Comparison of ENCODE assay signal across 1 cellular context in genomic region chr5:55176176-55176818, GRCh38.
TF ChIP-seq lines count a peak whose summit lies in the region.

No MANE protein-coding gene starts in this region.

TF ChIP-seq in HepG2, 621 proteins besides CTCF, POLR2A, EP300 and RAD21 (continued from another document and continues in another):
- TF ChIP-seq, protein P1, sequence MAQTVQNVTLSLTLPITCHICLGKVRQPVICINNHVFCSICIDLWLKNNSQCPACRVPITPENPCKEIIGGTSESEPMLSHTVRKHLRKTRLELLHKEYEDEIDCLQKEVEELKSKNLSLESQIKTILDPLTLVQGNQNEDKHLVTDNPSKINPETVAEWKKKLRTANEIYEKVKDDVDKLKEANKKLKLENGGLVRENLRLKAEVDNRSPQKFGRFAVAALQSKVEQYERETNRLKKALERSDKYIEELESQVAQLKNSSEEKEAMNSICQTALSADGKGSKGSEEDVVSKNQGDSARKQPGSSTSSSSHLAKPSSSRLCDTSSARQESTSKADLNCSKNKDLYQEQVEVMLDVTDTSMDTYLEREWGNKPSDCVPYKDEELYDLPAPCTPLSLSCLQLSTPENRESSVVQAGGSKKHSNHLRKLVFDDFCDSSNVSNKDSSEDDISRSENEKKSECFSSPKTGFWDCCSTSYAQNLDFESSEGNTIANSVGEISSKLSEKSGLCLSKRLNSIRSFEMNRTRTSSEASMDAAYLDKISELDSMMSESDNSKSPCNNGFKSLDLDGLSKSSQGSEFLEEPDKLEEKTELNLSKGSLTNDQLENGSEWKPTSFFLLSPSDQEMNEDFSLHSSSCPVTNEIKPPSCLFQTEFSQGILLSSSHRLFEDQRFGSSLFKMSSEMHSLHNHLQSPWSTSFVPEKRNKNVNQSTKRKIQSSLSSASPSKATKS (CRISPR knock-in tag; IDR thresholded peaks at IDR 0.05) = no peak
- TF ChIP-seq RARG (CRISPR knock-in tag; IDR thresholded peaks at IDR 0.05; ENCODE audit: low read depth) = no peak
- TF ChIP-seq ZNF557 (CRISPR knock-in tag; IDR thresholded peaks at IDR 0.05) = no peak
- TF ChIP-seq ZNF354B (CRISPR knock-in tag; IDR thresholded peaks at IDR 0.05) = no peak
- TF ChIP-seq ZNF747 (CRISPR knock-in tag; IDR thresholded peaks at IDR 0.05; ENCODE audit: borderline replicate concordance) = no peak
- TF ChIP-seq GATAD1 (CRISPR knock-in tag; IDR thresholded peaks at IDR 0.05) = no peak
- no peak for TF ChIP-seq REST (IDR thresholded peaks at IDR 0.05; ENCODE audit: borderline replicate concordance in 1 of 2, low read depth in 1 of 2, low read length in 2 of 2)
- TF ChIP-seq RFX1 (IDR thresholded peaks at IDR 0.05) = no peak
- no peak for TF ChIP-seq ZNF143 (CRISPR knock-in tag; IDR thresholded peaks at IDR 0.05)
- no peak for TF ChIP-seq ZBTB1 (CRISPR knock-in tag; IDR thresholded peaks at IDR 0.05; ENCODE audit: borderline replicate concordance)
- TF ChIP-seq, protein P2, sequence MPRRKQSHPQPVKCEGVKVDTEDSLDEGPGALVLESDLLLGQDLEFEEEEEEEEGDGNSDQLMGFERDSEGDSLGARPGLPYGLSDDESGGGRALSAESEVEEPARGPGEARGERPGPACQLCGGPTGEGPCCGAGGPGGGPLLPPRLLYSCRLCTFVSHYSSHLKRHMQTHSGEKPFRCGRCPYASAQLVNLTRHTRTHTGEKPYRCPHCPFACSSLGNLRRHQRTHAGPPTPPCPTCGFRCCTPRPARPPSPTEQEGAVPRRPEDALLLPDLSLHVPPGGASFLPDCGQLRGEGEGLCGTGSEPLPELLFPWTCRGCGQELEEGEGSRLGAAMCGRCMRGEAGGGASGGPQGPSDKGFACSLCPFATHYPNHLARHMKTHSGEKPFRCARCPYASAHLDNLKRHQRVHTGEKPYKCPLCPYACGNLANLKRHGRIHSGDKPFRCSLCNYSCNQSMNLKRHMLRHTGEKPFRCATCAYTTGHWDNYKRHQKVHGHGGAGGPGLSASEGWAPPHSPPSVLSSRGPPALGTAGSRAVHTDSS (CRISPR knock-in tag; conservative IDR thresholded peaks at IDR 0.05) = no peak
- no peak for TF ChIP-seq RXRA (CRISPR knock-in tag; IDR thresholded peaks at IDR 0.05)
- TF ChIP-seq, protein P3, sequence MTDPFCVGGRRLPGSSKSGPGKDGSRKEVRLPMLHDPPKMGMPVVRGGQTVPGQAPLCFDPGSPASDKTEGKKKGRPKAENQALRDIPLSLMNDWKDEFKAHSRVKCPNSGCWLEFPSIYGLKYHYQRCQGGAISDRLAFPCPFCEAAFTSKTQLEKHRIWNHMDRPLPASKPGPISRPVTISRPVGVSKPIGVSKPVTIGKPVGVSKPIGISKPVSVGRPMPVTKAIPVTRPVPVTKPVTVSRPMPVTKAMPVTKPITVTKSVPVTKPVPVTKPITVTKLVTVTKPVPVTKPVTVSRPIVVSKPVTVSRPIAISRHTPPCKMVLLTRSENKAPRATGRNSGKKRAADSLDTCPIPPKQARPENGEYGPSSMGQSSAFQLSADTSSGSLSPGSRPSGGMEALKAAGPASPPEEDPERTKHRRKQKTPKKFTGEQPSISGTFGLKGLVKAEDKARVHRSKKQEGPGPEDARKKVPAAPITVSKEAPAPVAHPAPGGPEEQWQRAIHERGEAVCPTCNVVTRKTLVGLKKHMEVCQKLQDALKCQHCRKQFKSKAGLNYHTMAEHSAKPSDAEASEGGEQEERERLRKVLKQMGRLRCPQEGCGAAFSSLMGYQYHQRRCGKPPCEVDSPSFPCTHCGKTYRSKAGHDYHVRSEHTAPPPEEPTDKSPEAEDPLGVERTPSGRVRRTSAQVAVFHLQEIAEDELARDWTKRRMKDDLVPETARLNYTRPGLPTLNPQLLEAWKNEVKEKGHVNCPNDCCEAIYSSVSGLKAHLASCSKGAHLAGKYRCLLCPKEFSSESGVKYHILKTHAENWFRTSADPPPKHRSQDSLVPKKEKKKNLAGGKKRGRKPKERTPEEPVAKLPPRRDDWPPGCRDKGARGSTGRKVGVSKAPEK (CRISPR knock-in tag; IDR thresholded peaks at IDR 0.05; ENCODE audit: borderline replicate concordance) = no peak
- no peak for TF ChIP-seq ZNF335 (CRISPR knock-in tag; IDR thresholded peaks at IDR 0.05)
- TF ChIP-seq, protein P4, sequence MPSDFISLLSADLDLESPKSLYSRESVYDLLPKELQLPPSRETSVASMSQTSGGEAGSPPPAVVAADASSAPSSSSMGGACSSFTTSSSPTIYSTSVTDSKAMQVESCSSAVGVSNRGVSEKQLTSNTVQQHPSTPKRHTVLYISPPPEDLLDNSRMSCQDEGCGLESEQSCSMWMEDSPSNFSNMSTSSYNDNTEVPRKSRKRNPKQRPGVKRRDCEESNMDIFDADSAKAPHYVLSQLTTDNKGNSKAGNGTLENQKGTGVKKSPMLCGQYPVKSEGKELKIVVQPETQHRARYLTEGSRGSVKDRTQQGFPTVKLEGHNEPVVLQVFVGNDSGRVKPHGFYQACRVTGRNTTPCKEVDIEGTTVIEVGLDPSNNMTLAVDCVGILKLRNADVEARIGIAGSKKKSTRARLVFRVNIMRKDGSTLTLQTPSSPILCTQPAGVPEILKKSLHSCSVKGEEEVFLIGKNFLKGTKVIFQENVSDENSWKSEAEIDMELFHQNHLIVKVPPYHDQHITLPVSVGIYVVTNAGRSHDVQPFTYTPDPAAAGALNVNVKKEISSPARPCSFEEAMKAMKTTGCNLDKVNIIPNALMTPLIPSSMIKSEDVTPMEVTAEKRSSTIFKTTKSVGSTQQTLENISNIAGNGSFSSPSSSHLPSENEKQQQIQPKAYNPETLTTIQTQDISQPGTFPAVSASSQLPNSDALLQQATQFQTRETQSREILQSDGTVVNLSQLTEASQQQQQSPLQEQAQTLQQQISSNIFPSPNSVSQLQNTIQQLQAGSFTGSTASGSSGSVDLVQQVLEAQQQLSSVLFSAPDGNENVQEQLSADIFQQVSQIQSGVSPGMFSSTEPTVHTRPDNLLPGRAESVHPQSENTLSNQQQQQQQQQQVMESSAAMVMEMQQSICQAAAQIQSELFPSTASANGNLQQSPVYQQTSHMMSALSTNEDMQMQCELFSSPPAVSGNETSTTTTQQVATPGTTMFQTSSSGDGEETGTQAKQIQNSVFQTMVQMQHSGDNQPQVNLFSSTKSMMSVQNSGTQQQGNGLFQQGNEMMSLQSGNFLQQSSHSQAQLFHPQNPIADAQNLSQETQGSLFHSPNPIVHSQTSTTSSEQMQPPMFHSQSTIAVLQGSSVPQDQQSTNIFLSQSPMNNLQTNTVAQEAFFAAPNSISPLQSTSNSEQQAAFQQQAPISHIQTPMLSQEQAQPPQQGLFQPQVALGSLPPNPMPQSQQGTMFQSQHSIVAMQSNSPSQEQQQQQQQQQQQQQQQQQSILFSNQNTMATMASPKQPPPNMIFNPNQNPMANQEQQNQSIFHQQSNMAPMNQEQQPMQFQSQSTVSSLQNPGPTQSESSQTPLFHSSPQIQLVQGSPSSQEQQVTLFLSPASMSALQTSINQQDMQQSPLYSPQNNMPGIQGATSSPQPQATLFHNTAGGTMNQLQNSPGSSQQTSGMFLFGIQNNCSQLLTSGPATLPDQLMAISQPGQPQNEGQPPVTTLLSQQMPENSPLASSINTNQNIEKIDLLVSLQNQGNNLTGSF (CRISPR knock-in tag; IDR thresholded peaks at IDR 0.05) = no peak
- TF ChIP-seq SRSF1 (optimal IDR thresholded peaks at IDR 0.05; ENCODE audit: low read depth, low read length) = no peak
- no peak for TF ChIP-seq DRAP1 (CRISPR knock-in tag; IDR thresholded peaks at IDR 0.05)
- no peak for TF ChIP-seq ZNF235 (CRISPR knock-in tag; IDR thresholded peaks at IDR 0.05; ENCODE audit: borderline replicate concordance)
- TF ChIP-seq TBX2 (CRISPR knock-in tag; IDR thresholded peaks at IDR 0.05; ENCODE audit: borderline replicate concordance) = peak; percentile 14; the same call in 1 of the 2 replicates
- TF ChIP-seq GRHL1 (CRISPR knock-in tag; conservative IDR thresholded peaks at IDR 0.05) = no peak
- TF ChIP-seq ATF5 (CRISPR knock-in tag; IDR thresholded peaks at IDR 0.05; ENCODE audit: low read depth) = no peak
- no peak for TF ChIP-seq MTF2 (CRISPR knock-in tag; IDR thresholded peaks at IDR 0.05; ENCODE audit: borderline replicate concordance)
- TF ChIP-seq, protein P5, sequence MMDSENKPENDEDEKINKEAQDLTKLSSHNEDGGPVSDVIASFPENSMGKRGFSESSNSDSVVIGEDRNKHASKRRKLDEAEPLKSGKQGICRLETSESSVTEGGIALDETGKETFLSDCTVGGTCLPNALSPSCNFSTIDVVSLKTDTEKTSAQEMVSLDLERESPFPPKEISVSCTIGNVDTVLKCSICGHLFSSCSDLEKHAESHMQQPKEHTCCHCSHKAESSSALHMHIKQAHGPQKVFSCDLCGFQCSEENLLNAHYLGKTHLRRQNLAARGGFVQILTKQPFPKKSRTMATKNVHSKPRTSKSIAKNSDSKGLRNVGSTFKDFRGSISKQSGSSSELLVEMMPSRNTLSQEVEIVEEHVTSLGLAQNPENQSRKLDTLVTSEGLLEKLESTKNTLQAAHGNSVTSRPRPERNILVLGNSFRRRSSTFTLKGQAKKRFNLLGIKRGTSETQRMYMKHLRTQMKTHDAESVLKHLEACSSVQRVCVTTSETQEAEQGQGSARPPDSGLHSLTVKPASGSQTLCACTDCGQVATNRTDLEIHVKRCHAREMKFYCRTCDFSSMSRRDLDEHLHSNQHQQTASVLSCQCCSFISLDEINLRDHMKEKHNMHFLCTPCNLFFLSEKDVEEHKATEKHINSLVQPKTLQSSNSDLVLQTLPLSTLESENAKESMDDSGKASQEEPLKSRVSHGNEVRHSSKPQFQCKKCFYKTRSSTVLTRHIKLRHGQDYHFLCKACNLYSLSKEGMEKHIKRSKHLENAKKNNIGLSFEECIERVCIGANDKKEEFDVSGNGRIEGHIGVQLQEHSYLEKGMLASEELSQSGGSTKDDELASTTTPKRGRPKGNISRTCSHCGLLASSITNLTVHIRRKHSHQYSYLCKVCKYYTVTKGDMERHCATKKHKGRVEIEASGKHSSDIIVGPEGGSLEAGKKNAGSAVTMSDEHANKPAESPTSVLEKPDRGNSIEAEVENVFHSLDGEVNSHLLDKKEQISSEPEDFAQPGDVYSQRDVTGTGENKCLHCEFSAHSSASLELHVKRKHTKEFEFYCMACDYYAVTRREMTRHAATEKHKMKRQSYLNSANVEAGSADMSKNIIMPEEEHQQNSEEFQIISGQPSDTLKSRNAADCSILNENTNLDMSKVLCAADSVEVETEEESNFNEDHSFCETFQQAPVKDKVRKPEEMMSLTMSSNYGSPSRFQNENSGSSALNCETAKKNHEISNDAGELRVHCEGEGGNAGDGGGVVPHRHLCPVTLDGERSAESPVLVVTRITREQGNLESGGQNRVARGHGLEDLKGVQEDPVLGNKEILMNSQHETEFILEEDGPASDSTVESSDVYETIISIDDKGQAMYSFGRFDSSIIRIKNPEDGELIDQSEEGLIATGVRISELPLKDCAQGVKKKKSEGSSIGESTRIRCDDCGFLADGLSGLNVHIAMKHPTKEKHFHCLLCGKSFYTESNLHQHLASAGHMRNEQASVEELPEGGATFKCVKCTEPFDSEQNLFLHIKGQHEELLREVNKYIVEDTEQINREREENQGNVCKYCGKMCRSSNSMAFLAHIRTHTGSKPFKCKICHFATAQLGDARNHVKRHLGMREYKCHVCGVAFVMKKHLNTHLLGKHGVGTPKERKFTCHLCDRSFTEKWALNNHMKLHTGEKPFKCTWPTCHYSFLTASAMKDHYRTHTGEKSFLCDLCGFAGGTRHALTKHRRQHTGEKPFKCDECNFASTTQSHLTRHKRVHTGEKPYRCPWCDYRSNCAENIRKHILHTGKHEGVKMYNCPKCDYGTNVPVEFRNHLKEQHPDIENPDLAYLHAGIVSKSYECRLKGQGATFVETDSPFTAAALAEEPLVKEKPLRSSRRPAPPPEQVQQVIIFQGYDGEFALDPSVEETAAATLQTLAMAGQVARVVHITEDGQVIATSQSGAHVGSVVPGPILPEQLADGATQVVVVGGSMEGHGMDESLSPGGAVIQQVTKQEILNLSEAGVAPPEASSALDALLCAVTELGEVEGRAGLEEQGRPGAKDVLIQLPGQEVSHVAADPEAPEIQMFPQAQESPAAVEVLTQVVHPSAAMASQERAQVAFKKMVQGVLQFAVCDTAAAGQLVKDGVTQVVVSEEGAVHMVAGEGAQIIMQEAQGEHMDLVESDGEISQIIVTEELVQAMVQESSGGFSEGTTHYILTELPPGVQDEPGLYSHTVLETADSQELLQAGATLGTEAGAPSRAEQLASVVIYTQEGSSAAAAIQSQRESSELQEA (CRISPR knock-in tag; IDR thresholded peaks at IDR 0.05; ENCODE audit: not compliant biosample characterization) = no peak
